Comparison of ENCODE assay signal across 26 cellular contexts in genomic region chr11:59501931-59502330, GRCh38. TPM values are rescaled to one million over a fixed set of nuclear protein-coding genes. Genes with fewer than 3 reads are reported as not detected.
"Had no signal": no experiment of that assay in that cellular context is flagged by ENCODE, and none has a peak within 500 bp of the region (broad histone marks: within the 10 kb centered on the region; RNA-seq: fewer than 3 reads in every experiment).

No MANE protein-coding gene starts in this region.

- H3K9me3 ChIP-seq: gastrocnemius medialis, left lung, spleen, thyroid gland had no signal

- ATAC-seq: gastrocnemius medialis; left lung; stimulated activated naive B cell treated with anti-CD40 and anti-IgM and Interleukin-4, amounts not matched to agents 10 μg/mL and 1 μg/mL and 100 μg/mL, for 72 hours; WTC11 had no signal

- DNase-seq: activated CD4-positive, alpha-beta memory T cell treated with anti-CD3 and anti-CD28 coated beads, Interleukin-2, amount 10 ng/mL, durations not matched to agents 7 days and 5 days; activated CD4-positive, alpha-beta T cell treated with anti-CD3 and anti-CD28 coated beads for 48 hours; activated effector memory CD4-positive, alpha-beta T cell treated with anti-CD3 and anti-CD28 coated beads, Interleukin-2, amount 50 U/mL, for 16 hours; activated naive CD4-positive, alpha-beta T cell treated with anti-CD3 and anti-CD28 coated beads, Interleukin-2, amount 50 U/mL, for 16 hours; activated T-cell treated with anti-CD3 and anti-CD28 coated beads, Interleukin-2, amount 50 U/mL, for 24 hours; effector CD4-positive, alpha-beta T cell; gastrocnemius medialis; head of caudate nucleus; left lung; mammary epithelial cell; midbrain; nephron progenitor cell; nucleus accumbens; retina; spleen; stimulated activated CD4-positive, alpha-beta T cell treated with anti-CD3 and anti-CD28 coated beads, Interleukin-4, amount 100 ng/mL, for 4 hours; stimulated activated naive B cell treated with anti-CD40 and anti-IgM and Interleukin-4, amounts not matched to agents 10 μg/mL and 1 μg/mL and 100 μg/mL, for 72 hours; thyroid gland had no signal

- H3K27ac Mint-ChIP-seq: activated CD4-positive, alpha-beta memory T cell treated with anti-CD3 and anti-CD28 coated beads, Interleukin-2, amount 10 ng/mL, durations not matched to agents 7 days and 5 days; activated T-cell treated with anti-CD3 and anti-CD28 coated beads, Interleukin-2, amount 50 U/mL, for 24 hours; nephron progenitor cell; stimulated activated naive B cell treated with anti-CD40 and anti-IgM and Interleukin-4, amounts not matched to agents 10 μg/mL and 1 μg/mL and 100 μg/mL, for 72 hours; WTC11 had no signal

- H3K27me3 ChIP-seq: gastrocnemius medialis, left lung, spleen, thyroid gland had no signal

- H3K4me1 Mint-ChIP-seq: activated CD4-positive, alpha-beta memory T cell treated with anti-CD3 and anti-CD28 coated beads, Interleukin-2, amount 10 ng/mL, durations not matched to agents 7 days and 5 days; nephron progenitor cell; stimulated activated naive B cell treated with anti-CD40 and anti-IgM and Interleukin-4, amounts not matched to agents 10 μg/mL and 1 μg/mL and 100 μg/mL, for 72 hours; WTC11 had no signal

- H3K27ac ChIP-seq: gastrocnemius medialis, left lung, spleen, thyroid gland had no signal

- H3K36me3 Mint-ChIP-seq: stimulated activated naive B cell treated with anti-CD40 and anti-IgM and Interleukin-4, amounts not matched to agents 10 μg/mL and 1 μg/mL and 100 μg/mL, for 72 hours; WTC11 had no signal

- H3K36me3 ChIP-seq: gastrocnemius medialis, left lung, spleen, thyroid gland had no signal

- H3K4me1 ChIP-seq: gastrocnemius medialis, left lung, spleen, thyroid gland had no signal

- H3K4me3 Mint-ChIP-seq: activated CD4-positive, alpha-beta memory T cell treated with anti-CD3 and anti-CD28 coated beads, Interleukin-2, amount 10 ng/mL, durations not matched to agents 7 days and 5 days; activated T-cell treated with anti-CD3 and anti-CD28 coated beads, Interleukin-2, amount 50 U/mL, for 24 hours; nephron progenitor cell; stimulated activated naive B cell treated with anti-CD40 and anti-IgM and Interleukin-4, amounts not matched to agents 10 μg/mL and 1 μg/mL and 100 μg/mL, for 72 hours; WTC11 had no signal

- H3K9me3 Mint-ChIP-seq: activated T-cell treated with anti-CD3 and anti-CD28 coated beads, Interleukin-2, amount 50 U/mL, for 24 hours had no signal

- H3K4me3 ChIP-seq: gastrocnemius medialis, left lung, spleen, thyroid gland had no signal

RNA-seq across cellular contexts. Expression of gene OR4D11, which starts 1.4 kb away (rescaled TPM):
- total RNA-seq: activated CD4-positive, alpha-beta memory T cell treated with anti-CD3 and anti-CD28 coated beads, Interleukin-2, amount 10 ng/mL, durations not matched to agents 7 days and 5 days; bronchial epithelial cell; cerebellum; gastrocnemius medialis; kidney epithelial cell; left lung; mammary epithelial cell; posterior vena cava; spleen; subcutaneous adipose tissue; thyroid gland; urinary bladder; WTC11 had no signal
- polyA plus RNA-seq: esophagus, mammary epithelial cell, spleen, urinary bladder had no signal

RNA-seq across cellular contexts. Expression of gene OR4D9, which starts 9.4 kb away (rescaled TPM):
- total RNA-seq: activated CD4-positive, alpha-beta memory T cell treated with anti-CD3 and anti-CD28 coated beads, Interleukin-2, amount 10 ng/mL, durations not matched to agents 7 days and 5 days; bronchial epithelial cell; cerebellum; gastrocnemius medialis; kidney epithelial cell; left lung; mammary epithelial cell; posterior vena cava; spleen; subcutaneous adipose tissue; thyroid gland; urinary bladder; WTC11 had no signal
- polyA plus RNA-seq: esophagus, mammary epithelial cell, spleen, urinary bladder had no signal

RNA-seq across cellular contexts. Expression of gene OR4D10, which starts 28.8 kb away (rescaled TPM):
- total RNA-seq: activated CD4-positive, alpha-beta memory T cell treated with anti-CD3 and anti-CD28 coated beads, Interleukin-2, amount 10 ng/mL, durations not matched to agents 7 days and 5 days; bronchial epithelial cell; cerebellum; gastrocnemius medialis; kidney epithelial cell; left lung; mammary epithelial cell; posterior vena cava; spleen; subcutaneous adipose tissue; thyroid gland; urinary bladder; WTC11 had no signal
- polyA plus RNA-seq: esophagus, mammary epithelial cell, spleen, urinary bladder had no signal

RNA-seq across cellular contexts. Expression of gene OR4D6, which starts 45.2 kb away (rescaled TPM):
- total RNA-seq: activated CD4-positive, alpha-beta memory T cell treated with anti-CD3 and anti-CD28 coated beads, Interleukin-2, amount 10 ng/mL, durations not matched to agents 7 days and 5 days; bronchial epithelial cell; cerebellum; gastrocnemius medialis; kidney epithelial cell; left lung; mammary epithelial cell; posterior vena cava; spleen; subcutaneous adipose tissue; thyroid gland; urinary bladder; WTC11 had no signal
- polyA plus RNA-seq: esophagus, mammary epithelial cell, spleen, urinary bladder had no signal
